26 cellular contexts compared by ENCODE assay signal in genomic region chr1:2430592-2430973, GRCh38. TPM values are rescaled to one million over a fixed set of nuclear protein-coding genes. Genes with fewer than 3 reads are reported as not detected.
"Had no signal": no experiment of that assay in that cellular context is flagged by ENCODE, and none has a peak within 500 bp of the region (broad histone marks: within the 10 kb centered on the region; RNA-seq: fewer than 3 reads in every experiment).

No MANE protein-coding gene starts in this region.

- H3K27ac ChIP-seq: adrenal gland, body of pancreas, esophagus muscularis mucosa, foreskin keratinocyte, heart left ventricle, left ventricle myocardium inferior, pancreas, psoas muscle, right atrium auricular region, spleen, testis, transverse colon had no signal

- H3K4me1 Mint-ChIP-seq: activated CD4-positive, alpha-beta T cell treated with anti-CD3 and anti-CD28 coated beads for 36 hours; activated naive CD8-positive, alpha-beta T cell treated with anti-CD3 and anti-CD28 coated beads for 36 hours had no signal

- H3K27me3 Mint-ChIP-seq: activated CD4-positive, alpha-beta T cell treated with anti-CD3 and anti-CD28 coated beads for 36 hours; activated naive CD8-positive, alpha-beta T cell treated with anti-CD3 and anti-CD28 coated beads for 36 hours had no signal

- ATAC-seq: body of pancreas, heart left ventricle, pancreas, psoas muscle had no signal

- H3K27me3 ChIP-seq: body of pancreas, foreskin keratinocyte, pancreas, right atrium auricular region, testis had no signal

- H3K4me3 ChIP-seq: adrenal gland, body of pancreas, esophagus muscularis mucosa, heart left ventricle, left ventricle myocardium inferior, pancreas, psoas muscle, right atrium auricular region, spleen, testis, transverse colon had no signal

- H3K27ac Mint-ChIP-seq: activated CD4-positive, alpha-beta T cell treated with anti-CD3 and anti-CD28 coated beads for 36 hours; activated naive CD8-positive, alpha-beta T cell treated with anti-CD3 and anti-CD28 coated beads for 36 hours; nephron progenitor cell; T-helper 2 cell treated with Interferon-gamma antibody and Interleukin-4, amounts not matched to agents 5 μg/mL and 100 μg/mL, for 36 hours had no signal

- H3K9me3 ChIP-seq: adrenal gland, body of pancreas, pancreas, psoas muscle, right atrium auricular region, testis had no signal

- H3K36me3 ChIP-seq: adrenal gland, esophagus muscularis mucosa, heart left ventricle, left ventricle myocardium inferior, pancreas, right atrium auricular region, spleen, transverse colon had no signal

- H3K4me1 ChIP-seq: adrenal gland, body of pancreas, esophagus muscularis mucosa, heart left ventricle, left ventricle myocardium inferior, pancreas, psoas muscle, right atrium auricular region, spleen, testis, transverse colon had no signal

- FAIRE-seq: endothelial cell of umbilical vein, pancreas had no signal

- H3K4me3 Mint-ChIP-seq: activated CD4-positive, alpha-beta T cell treated with anti-CD3 and anti-CD28 coated beads for 36 hours; activated naive CD8-positive, alpha-beta T cell treated with anti-CD3 and anti-CD28 coated beads for 36 hours; nephron progenitor cell; T-helper 2 cell treated with Interferon-gamma antibody and Interleukin-4, amounts not matched to agents 5 μg/mL and 100 μg/mL, for 36 hours had no signal

- DNase-seq: activated CD4-positive, alpha-beta T cell treated with anti-CD3 and anti-CD28 coated beads, Interleukin-2, amount 50 U/mL, for 4 hours; activated CD4-positive, CD25-positive, alpha-beta regulatory T cell; activated effector memory CD4-positive, alpha-beta T cell treated with Interleukin-2 at 50 U/mL for 16 hours; activated naive CD4-positive, alpha-beta T cell treated with Interleukin-2 at 50 U/mL for 16 hours; activated naive CD8-positive, alpha-beta T cell treated with anti-CD3 and anti-CD28 coated beads for 36 hours; adrenal gland; aorta; body of pancreas; heart left ventricle; hypothalamus; kidney glomerular epithelial cell; left ventricle myocardium inferior; nephron progenitor cell; pancreas; psoas muscle; spleen; stimulated activated naive CD4-positive, alpha-beta T cell treated with Interleukin-2 at 50 U/mL for 16 hours; T-helper 1 cell; testis; transverse colon had no signal

- H3K36me3 Mint-ChIP-seq: activated naive CD8-positive, alpha-beta T cell treated with anti-CD3 and anti-CD28 coated beads for 36 hours had no signal

RNA-seq across cellular contexts. Expression of gene PLCH2, which starts 45.5 kb away (rescaled TPM):
- polyA plus RNA-seq: aorta had no signal
